Comparison of ENCODE assay signal across 15 cellular contexts in the genomic region with DNA sequence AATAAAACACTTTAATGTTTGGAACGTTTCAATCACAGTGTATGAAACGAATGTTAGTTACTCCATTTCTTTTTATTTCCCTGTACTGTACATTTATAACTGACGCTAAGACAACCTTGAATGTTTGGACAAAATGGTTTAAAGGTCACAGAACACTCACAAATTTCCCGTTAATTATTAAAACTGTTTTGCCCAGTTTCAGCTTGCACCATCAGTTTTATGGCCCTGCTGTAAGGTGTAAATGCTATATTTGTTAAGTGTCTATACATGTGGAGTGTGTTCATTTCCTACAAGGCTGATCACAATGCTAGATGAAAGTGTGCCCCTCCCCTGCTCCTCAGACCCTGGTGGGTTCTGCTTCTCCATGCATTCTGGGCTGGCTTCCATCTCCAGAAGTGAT. TPM values are rescaled to one million over a fixed set of nuclear protein-coding genes. Genes with fewer than 3 reads are reported as not detected.
DNase-seq lines count a peak whose midpoint lies in the region; ATAC-seq, FAIRE-seq and TF ChIP-seq lines count a peak whose summit lies in the region.
"Had no signal": no experiment of that assay in that cellular context is flagged by ENCODE, and none has a peak within 500 bp of the region (broad histone marks: within the 10 kb centered on the region; RNA-seq: fewer than 3 reads in every experiment).

No MANE protein-coding gene starts in this region.

- H3K27me3 ChIP-seq in mucosa of rectum (ENCODE audit: control insufficient read depth in 2 of 2, insufficient read depth in 2 of 2, low read length in 2 of 2) (no peaks in the 10 kb centered on the region), transverse colon (no peaks in the 10 kb centered on the region)
- H3K27me3 ChIP-seq: BLaER1 had no signal

- H3K9me3 ChIP-seq in mucosa of rectum (ENCODE audit: control insufficient read depth in 2 of 2, low read length in 2 of 2) (no peaks in the 10 kb centered on the region), transverse colon (no peaks in the 10 kb centered on the region)
- H3K9me3 ChIP-seq: Caco-2 had no signal

- ATAC-seq in left lobe of liver (peak; percentile 49), Right ventricle myocardium inferior (no peak), omental fat pad (ENCODE audit: low FRiP score) (no peak)
- ATAC-seq: GM23338 had no signal

- H3K4me1 ChIP-seq in mucosa of rectum (ENCODE audit: control insufficient read depth in 2 of 2, insufficient read depth in 2 of 2, low read length in 2 of 2) = peaks cover 4 to 10% of the 10 kb centered on the region in 2 donors
- peaks cover 0 to 22% (median 4%) of the 10 kb centered on the region in 4 donors for H3K4me1 ChIP-seq in transverse colon

- in situ Hi-C loops in transverse colon (cut with MboI; ENCODE audit: low pct_ligation_motif_present in 1 of 4, low pct_unique_long_range_greater_than_20kb in 1 of 4, low sequenced_read_pairs in 3 of 4) = no loop called here

- peak; percentile 64 for FAIRE-seq in colon (lab: Jason Lieb, UNC)
- FAIRE-seq: GM18507 had no signal

- DNase-seq in left lobe of liver (ENCODE audit: low spot score) (no peak), transverse colon (no peak), Right ventricle myocardium inferior (ENCODE audit: missing footprints) (no peak), OCI-M2 (lab: John Stamatoyannopoulos, UW; ENCODE audit: unreplicated experiment) (no peak), omental fat pad (ENCODE audit: low spot score) (no peak)
- DNase-seq: 8988T; AML-193; Caco-2; CD8-positive, alpha-beta memory T cell; H9 had no signal

- no peak for TF ChIP-seq CTCF in transverse colon (IDR thresholded peaks at IDR 0.05)
- TF ChIP-seq CTCF in omental fat pad (IDR thresholded peaks at IDR 0.05) = no peak

- H3K36me3 ChIP-seq in mucosa of rectum (ENCODE audit: control insufficient read depth in 2 of 2, insufficient read depth in 2 of 2, low read length in 2 of 2) = no peaks in the 10 kb centered on the region
- no peaks in the 10 kb centered on the region for H3K36me3 ChIP-seq in transverse colon

- H3K9ac ChIP-seq in mucosa of rectum (ENCODE audit: low read depth in 1 of 2, low read length in 2 of 2) = peak overlapping the region in 1 of 2 donors; percentile 12
- H3K9ac ChIP-seq: BLaER1 had no signal

- intact Hi-C loops in transverse colon (cut with DNase I; ENCODE audit: low total_unique reads) (no loop called here), Right ventricle myocardium inferior (cut with DNase I) (no loop called here)

- WGBS in transverse colon (ENCODE audit: low coverage in 1 of 2), 2 donors = 46 to 49% methylated on average over 4 of the region's 4 CpGs

- TF ChIP-seq POLR2A in transverse colon (IDR thresholded peaks at IDR 0.05) = no peak

- H3K4me3 ChIP-seq in mucosa of rectum (ENCODE audit: low read length in 2 of 2) = peak overlapping the region in 1 of 2 donors; percentile 46
- H3K4me3 ChIP-seq in transverse colon = no peak overlapping the region
- H3K4me3 ChIP-seq: BLaER1, GM23338 had no signal

- H3K27ac ChIP-seq in mucosa of rectum (ENCODE audit: low read depth in 2 of 2, low read length in 2 of 2) (peak overlapping the region; percentile 48 to 76), transverse colon (peak overlapping the region; percentile 30 to 60 (median 46))
- H3K27ac ChIP-seq: BLaER1 had no signal

- no peak for TF ChIP-seq EP300 in transverse colon (IDR thresholded peaks at IDR 0.05; ENCODE audit: low read depth)

RNA-seq across cellular contexts. Expression of a gene that starts 57.9 kb away (rescaled TPM):
- total RNA-seq in left lobe of liver (40.9 TPM), transverse colon (100 to 1,000 TPM in 3 of 4 donors, 10 to 100 TPM in 1; 55.1 to 174 (median 127) TPM), Right ventricle myocardium inferior (51.5 TPM), omental fat pad (100 to 1,000 TPM in 2 of 4 donors, 10 to 100 TPM in 2; 51.6 to 201 (median 99.1) TPM)
